Comparison of ENCODE assay signal across 8 cellular contexts in genomic region chr4:140755811-140756291, GRCh38. TPM values are rescaled to one million over a fixed set of nuclear protein-coding genes. Genes with fewer than 3 reads are reported as not detected.
DNase-seq lines count a peak whose midpoint lies in the region; ATAC-seq and TF ChIP-seq lines count a peak whose summit lies in the region.

No MANE protein-coding gene starts in this region.

- peak overlapping the region; percentile 72 to 82 (median 78) for H3K27ac Mint-ChIP-seq in nephron

- H3K9me3 Mint-ChIP-seq in nephron = peaks cover 14% of the 10 kb centered on the region

- peaks cover 9% of the 10 kb centered on the region for H3K27me3 Mint-ChIP-seq in nephron (ENCODE audit: low read depth)

- peaks cover 6% of the 10 kb centered on the region for H3K4me1 ChIP-seq in foreskin keratinocyte

- peak overlapping the region; percentile 88 to 91 (median 91) for H3K4me3 Mint-ChIP-seq in nephron

- TF ChIP-seq CTCF in foreskin keratinocyte (conservative IDR thresholded peaks at IDR 0.05) (no peak), nephron (IDR thresholded peaks at IDR 0.05; ENCODE audit: unreplicated experiment in 3 of 3) (no peak)

- peaks cover 24% of the 10 kb centered on the region for H3K36me3 Mint-ChIP-seq in nephron (ENCODE audit: low read depth)

- H3K27me3 ChIP-seq in foreskin keratinocyte = no peaks in the 10 kb centered on the region

- peak; percentile 50 for ATAC-seq in GM21381 (IDR thresholded peaks at IDR 0.05; ENCODE audit: unreplicated experiment)
- ATAC-seq in foreskin keratinocyte = peak; percentile 57

- H3K27ac ChIP-seq in foreskin keratinocyte = peak overlapping the region; percentile 35

- DNase-seq in NCI-H2227 (lab: John Stamatoyannopoulos, UW; ENCODE audit: unreplicated experiment) = peak; percentile 69
- DNase-seq in NCI-H2227 treated with DMSO at 0.1 percent for 48 hours (lab: John Stamatoyannopoulos, UW) = no peak
- peak; percentile 72 for DNase-seq in HK-2 (ENCODE audit: unreplicated experiment)
- peak; percentile 8 to 18 for DNase-seq in activated CD4-positive, alpha-beta T cell treated with anti-CD3 and anti-CD28 coated beads, Interleukin-2, amount 50 U/mL, for 48 hours
- peak; percentile 10 to 19 for DNase-seq in foreskin keratinocyte
- no peak for DNase-seq in NK-92 treated with Interleukin-12 subunit alpha and Interleukin-12 subunit beta, amount 100 ng/mL, for 24 hours (lab: John Stamatoyannopoulos, UW)

- peaks cover 18% of the 10 kb centered on the region for H3K4me1 Mint-ChIP-seq in nephron

RNA-seq across cellular contexts. Expression of gene TBC1D9, which starts 0.3 kb away (rescaled TPM):
- 13.9 and 16.4 TPM in 2 replicates for total RNA-seq in foreskin keratinocyte
- 3.5 and 3.6 TPM in 2 replicates for polyA plus RNA-seq in foreskin keratinocyte

Comparison
In these comparisons a context has a peak if more than half of its experiments do, and no peak if none do; other contexts are left out.
1. DNase-seq: peak in NCI-H2227 (single experiment), HK-2 (single experiment), activated CD4-positive, alpha-beta T cell treated with anti-CD3 and anti-CD28 coated beads, Interleukin-2, amount 50 U/mL, for 48 hours (2 of 2) and foreskin keratinocyte (2 of 2); none in NCI-H2227 treated with DMSO at 0.1 percent for 48 hours (single experiment) and NK-92 treated with Interleukin-12 subunit alpha and Interleukin-12 subunit beta, amount 100 ng/mL, for 24 hours (single experiment).